1 cellular context compared by ENCODE assay signal in genomic region chr14:73754911-73755360, GRCh38.
TF ChIP-seq lines count a peak whose summit lies in the region.

No MANE protein-coding gene starts in this region.

TF ChIP-seq in HepG2, 621 proteins besides CTCF, POLR2A, EP300 and RAD21 (continued from another document):
- TF ChIP-seq ZUFSP (CRISPR knock-in tag; IDR thresholded peaks at IDR 0.05; ENCODE audit: borderline replicate concordance): no peak
- TF ChIP-seq, protein P1, sequence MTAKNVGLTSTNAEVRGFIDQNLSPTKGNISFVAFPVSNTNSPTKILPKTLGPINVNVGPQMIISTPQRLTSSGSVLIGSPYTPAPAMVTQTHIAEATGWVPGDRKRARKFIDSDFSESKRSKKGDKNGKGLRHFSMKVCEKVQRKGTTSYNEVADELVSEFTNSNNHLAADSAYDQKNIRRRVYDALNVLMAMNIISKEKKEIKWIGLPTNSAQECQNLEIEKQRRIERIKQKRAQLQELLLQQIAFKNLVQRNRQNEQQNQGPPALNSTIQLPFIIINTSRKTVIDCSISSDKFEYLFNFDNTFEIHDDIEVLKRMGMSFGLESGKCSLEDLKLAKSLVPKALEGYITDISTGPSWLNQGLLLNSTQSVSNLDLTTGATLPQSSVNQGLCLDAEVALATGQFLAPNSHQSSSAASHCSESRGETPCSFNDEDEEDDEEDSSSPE (CRISPR knock-in tag; IDR thresholded peaks at IDR 0.05): 0 out of 2 replicates have a peak, but pooled peaks have one; percentile 5
- no peak for TF ChIP-seq ZNF260 (CRISPR knock-in tag; IDR thresholded peaks at IDR 0.05; ENCODE audit: borderline replicate concordance, low read depth)
- no peak for TF ChIP-seq SRY (CRISPR knock-in tag; IDR thresholded peaks at IDR 0.05)
- TF ChIP-seq E2F1 (CRISPR knock-in tag; IDR thresholded peaks at IDR 0.05): no peak
- TF ChIP-seq TBX3 (IDR thresholded peaks at IDR 0.05; ENCODE audit: borderline replicate concordance): no peak
- peak; percentile 51; the same call in 1 of the 2 replicates for TF ChIP-seq KDM5B (CRISPR knock-in tag; IDR thresholded peaks at IDR 0.05; ENCODE audit: borderline replicate concordance)
- TF ChIP-seq ARNT2 (CRISPR knock-in tag; IDR thresholded peaks at IDR 0.05; ENCODE audit: low read depth): no peak
- TF ChIP-seq ZBTB7B (CRISPR knock-in tag; IDR thresholded peaks at IDR 0.05): peak; percentile 31; the same call in 1 of the 2 replicates
- peak; percentile 55; the same call in 1 of the 2 replicates for TF ChIP-seq ZBTB38 (CRISPR knock-in tag; IDR thresholded peaks at IDR 0.05)
- 0 out of 2 replicates have a peak, but pooled peaks have one; percentile 28 for TF ChIP-seq MXD1 (CRISPR knock-in tag; IDR thresholded peaks at IDR 0.05)
- no peak for TF ChIP-seq ISX (CRISPR knock-in tag; conservative IDR thresholded peaks at IDR 0.05)
- no peak for TF ChIP-seq ZMYM3 (CRISPR knock-in tag; IDR thresholded peaks at IDR 0.05)
- no peak for TF ChIP-seq GPN1 (CRISPR knock-in tag; IDR thresholded peaks at IDR 0.05; ENCODE audit: borderline replicate concordance)
- TF ChIP-seq NFE2L1 (CRISPR knock-in tag; IDR thresholded peaks at IDR 0.05; ENCODE audit: borderline replicate concordance): no peak
- no peak for TF ChIP-seq SRSF9 (IDR thresholded peaks at IDR 0.05; ENCODE audit: borderline replicate concordance, insufficient read depth, low read depth, low read length, poor library complexity, severe bottlenecking)
- TF ChIP-seq ZNF333 (CRISPR knock-in tag; IDR thresholded peaks at IDR 0.05; ENCODE audit: borderline replicate concordance): no peak
- TF ChIP-seq HMGXB3 (CRISPR knock-in tag; IDR thresholded peaks at IDR 0.05; ENCODE audit: borderline replicate concordance): no peak
- TF ChIP-seq GABPB1 (CRISPR knock-in tag; IDR thresholded peaks at IDR 0.05): peak; percentile 13; the same call in 1 of the 2 replicates
- TF ChIP-seq ZNF572 (CRISPR knock-in tag; IDR thresholded peaks at IDR 0.05): no peak
- TF ChIP-seq PLSCR1 (CRISPR knock-in tag; IDR thresholded peaks at IDR 0.05; ENCODE audit: borderline replicate concordance): no peak
- TF ChIP-seq, protein P2, sequence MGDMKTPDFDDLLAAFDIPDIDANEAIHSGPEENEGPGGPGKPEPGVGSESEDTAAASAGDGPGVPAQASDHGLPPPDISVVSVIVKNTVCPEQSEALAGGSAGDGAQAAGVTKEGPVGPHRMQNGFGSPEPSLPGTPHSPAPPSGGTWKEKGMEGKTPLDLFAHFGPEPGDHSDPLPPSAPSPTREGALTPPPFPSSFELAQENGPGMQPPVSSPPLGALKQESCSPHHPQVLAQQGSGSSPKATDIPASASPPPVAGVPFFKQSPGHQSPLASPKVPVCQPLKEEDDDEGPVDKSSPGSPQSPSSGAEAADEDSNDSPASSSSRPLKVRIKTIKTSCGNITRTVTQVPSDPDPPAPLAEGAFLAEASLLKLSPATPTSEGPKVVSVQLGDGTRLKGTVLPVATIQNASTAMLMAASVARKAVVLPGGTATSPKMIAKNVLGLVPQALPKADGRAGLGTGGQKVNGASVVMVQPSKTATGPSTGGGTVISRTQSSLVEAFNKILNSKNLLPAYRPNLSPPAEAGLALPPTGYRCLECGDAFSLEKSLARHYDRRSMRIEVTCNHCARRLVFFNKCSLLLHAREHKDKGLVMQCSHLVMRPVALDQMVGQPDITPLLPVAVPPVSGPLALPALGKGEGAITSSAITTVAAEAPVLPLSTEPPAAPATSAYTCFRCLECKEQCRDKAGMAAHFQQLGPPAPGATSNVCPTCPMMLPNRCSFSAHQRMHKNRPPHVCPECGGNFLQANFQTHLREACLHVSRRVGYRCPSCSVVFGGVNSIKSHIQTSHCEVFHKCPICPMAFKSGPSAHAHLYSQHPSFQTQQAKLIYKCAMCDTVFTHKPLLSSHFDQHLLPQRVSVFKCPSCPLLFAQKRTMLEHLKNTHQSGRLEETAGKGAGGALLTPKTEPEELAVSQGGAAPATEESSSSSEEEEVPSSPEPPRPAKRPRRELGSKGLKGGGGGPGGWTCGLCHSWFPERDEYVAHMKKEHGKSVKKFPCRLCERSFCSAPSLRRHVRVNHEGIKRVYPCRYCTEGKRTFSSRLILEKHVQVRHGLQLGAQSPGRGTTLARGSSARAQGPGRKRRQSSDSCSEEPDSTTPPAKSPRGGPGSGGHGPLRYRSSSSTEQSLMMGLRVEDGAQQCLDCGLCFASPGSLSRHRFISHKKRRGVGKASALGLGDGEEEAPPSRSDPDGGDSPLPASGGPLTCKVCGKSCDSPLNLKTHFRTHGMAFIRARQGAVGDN (CRISPR knock-in tag; IDR thresholded peaks at IDR 0.05): peak; percentile 88
- no peak for TF ChIP-seq ZNF704 (CRISPR knock-in tag; IDR thresholded peaks at IDR 0.05; ENCODE audit: borderline replicate concordance)
- TF ChIP-seq ZFP82 (CRISPR knock-in tag; IDR thresholded peaks at IDR 0.05; ENCODE audit: borderline replicate concordance): no peak
- TF ChIP-seq ZNF710 (CRISPR knock-in tag; IDR thresholded peaks at IDR 0.05; ENCODE audit: borderline replicate concordance): 0 out of 2 replicates have a peak, but pooled peaks have one; percentile 52
- peak; percentile 21 for TF ChIP-seq TEAD3 (CRISPR knock-in tag; optimal IDR thresholded peaks at IDR 0.05; ENCODE audit: borderline replicate concordance)
- TF ChIP-seq ATF7 (IDR thresholded peaks at IDR 0.05): no peak
- no peak for TF ChIP-seq ATF7 (CRISPR knock-in tag; IDR thresholded peaks at IDR 0.05)
- TF ChIP-seq, protein P3, sequence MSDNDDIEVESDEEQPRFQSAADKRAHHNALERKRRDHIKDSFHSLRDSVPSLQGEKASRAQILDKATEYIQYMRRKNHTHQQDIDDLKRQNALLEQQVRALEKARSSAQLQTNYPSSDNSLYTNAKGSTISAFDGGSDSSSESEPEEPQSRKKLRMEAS (IDR thresholded peaks at IDR 0.05): peak; percentile 55; the same call in 1 of the 2 replicates
- TF ChIP-seq ZNF703 (CRISPR knock-in tag; IDR thresholded peaks at IDR 0.05; ENCODE audit: borderline replicate concordance): no peak
- TF ChIP-seq ZNF263 (CRISPR knock-in tag; IDR thresholded peaks at IDR 0.05): peak; percentile 69
- 0 out of 2 replicates have a peak, but pooled peaks have one; percentile 11 for TF ChIP-seq KDM2A (CRISPR knock-in tag; IDR thresholded peaks at IDR 0.05; ENCODE audit: borderline replicate concordance, low read depth)
- TF ChIP-seq ZNF136 (CRISPR knock-in tag; IDR thresholded peaks at IDR 0.05; ENCODE audit: low read depth): no peak
- no peak for TF ChIP-seq AKAP8 (CRISPR knock-in tag; IDR thresholded peaks at IDR 0.05)
- TF ChIP-seq ZFYVE20 (CRISPR knock-in tag; IDR thresholded peaks at IDR 0.05; ENCODE audit: borderline replicate concordance, low read depth): no peak
- no peak for TF ChIP-seq ZSCAN25 (CRISPR knock-in tag; IDR thresholded peaks at IDR 0.05)
- no peak for TF ChIP-seq SNAPC5 (CRISPR knock-in tag; IDR thresholded peaks at IDR 0.05; ENCODE audit: borderline replicate concordance)
- no peak for TF ChIP-seq FUBP1 (CRISPR knock-in tag; IDR thresholded peaks at IDR 0.05; ENCODE audit: borderline replicate concordance)
